ENCODE assay signal across 1 cellular context in the genomic region with DNA sequence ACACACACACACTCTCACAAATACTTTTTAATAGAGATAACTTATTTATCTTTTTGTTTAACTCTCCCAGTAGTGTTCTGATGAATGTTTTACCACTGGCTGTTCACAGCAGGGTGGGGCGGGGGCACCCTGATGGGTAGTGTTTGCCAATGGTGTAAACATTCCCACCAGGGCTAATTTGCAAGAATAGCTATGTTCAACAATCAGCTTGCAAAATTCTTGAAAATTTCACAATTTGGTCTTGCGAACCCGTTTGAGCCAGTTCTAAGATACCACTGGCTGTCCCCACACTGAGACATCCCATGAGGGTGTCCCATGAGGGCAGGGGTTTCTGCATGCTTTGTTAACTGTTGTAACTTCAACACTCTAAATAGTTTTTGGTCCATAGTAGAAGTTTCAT.
TF ChIP-seq lines count a peak whose summit lies in the region.

No MANE protein-coding gene starts in this region.

TF ChIP-seq in HepG2, 621 proteins besides CTCF, POLR2A, EP300 and RAD21 (continued from another document):
- TF ChIP-seq, protein P1, sequence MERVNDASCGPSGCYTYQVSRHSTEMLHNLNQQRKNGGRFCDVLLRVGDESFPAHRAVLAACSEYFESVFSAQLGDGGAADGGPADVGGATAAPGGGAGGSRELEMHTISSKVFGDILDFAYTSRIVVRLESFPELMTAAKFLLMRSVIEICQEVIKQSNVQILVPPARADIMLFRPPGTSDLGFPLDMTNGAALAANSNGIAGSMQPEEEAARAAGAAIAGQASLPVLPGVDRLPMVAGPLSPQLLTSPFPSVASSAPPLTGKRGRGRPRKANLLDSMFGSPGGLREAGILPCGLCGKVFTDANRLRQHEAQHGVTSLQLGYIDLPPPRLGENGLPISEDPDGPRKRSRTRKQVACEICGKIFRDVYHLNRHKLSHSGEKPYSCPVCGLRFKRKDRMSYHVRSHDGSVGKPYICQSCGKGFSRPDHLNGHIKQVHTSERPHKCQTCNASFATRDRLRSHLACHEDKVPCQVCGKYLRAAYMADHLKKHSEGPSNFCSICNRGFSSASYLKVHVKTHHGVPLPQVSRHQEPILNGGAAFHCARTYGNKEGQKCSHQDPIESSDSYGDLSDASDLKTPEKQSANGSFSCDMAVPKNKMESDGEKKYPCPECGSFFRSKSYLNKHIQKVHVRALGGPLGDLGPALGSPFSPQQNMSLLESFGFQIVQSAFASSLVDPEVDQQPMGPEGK (CRISPR knock-in tag; IDR thresholded peaks at IDR 0.05), result peak; percentile 16; the same call in 1 of the 2 replicates
TF ChIP-seq in HepG2: peak in this region for 5.
